In the genomic region with DNA sequence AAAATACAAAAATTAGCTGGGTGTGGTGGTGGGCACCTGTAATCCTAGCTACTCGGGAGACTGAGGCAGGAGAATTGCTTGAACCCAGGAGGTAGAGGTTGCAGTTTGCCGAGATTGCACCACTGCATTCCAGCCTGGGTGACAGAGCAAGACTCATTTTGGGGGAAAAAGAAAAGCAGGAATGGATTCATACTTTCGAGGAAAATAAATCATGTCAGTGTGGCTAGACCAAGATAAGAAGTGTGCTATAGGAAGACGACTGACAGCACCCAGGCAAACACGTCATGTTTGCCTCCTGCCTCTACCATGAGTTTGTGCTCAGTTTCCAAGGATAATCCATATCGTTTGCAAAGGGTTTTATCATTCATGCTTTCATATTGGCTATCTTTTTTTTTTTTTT, we compare ENCODE assay signal across 8 cellular contexts.
"Had no signal": no experiment of that assay in that cellular context is flagged by ENCODE, and none has a peak within 500 bp of the region (broad histone marks: within the 10 kb centered on the region; RNA-seq: fewer than 3 reads in every experiment).

No MANE protein-coding gene starts in this region.

- FAIRE-seq: G401.6, GM12878, GM12891, GM12892, GM18507, GM19239 had no signal

- ATAC-seq: GM12878 had no signal

- H3K4me3 ChIP-seq: GM12878 had no signal

- DNase-seq: GDM1, GF-D8 had no signal
